Comparison of ENCODE assay signal across 7 cellular contexts in the genomic region with DNA sequence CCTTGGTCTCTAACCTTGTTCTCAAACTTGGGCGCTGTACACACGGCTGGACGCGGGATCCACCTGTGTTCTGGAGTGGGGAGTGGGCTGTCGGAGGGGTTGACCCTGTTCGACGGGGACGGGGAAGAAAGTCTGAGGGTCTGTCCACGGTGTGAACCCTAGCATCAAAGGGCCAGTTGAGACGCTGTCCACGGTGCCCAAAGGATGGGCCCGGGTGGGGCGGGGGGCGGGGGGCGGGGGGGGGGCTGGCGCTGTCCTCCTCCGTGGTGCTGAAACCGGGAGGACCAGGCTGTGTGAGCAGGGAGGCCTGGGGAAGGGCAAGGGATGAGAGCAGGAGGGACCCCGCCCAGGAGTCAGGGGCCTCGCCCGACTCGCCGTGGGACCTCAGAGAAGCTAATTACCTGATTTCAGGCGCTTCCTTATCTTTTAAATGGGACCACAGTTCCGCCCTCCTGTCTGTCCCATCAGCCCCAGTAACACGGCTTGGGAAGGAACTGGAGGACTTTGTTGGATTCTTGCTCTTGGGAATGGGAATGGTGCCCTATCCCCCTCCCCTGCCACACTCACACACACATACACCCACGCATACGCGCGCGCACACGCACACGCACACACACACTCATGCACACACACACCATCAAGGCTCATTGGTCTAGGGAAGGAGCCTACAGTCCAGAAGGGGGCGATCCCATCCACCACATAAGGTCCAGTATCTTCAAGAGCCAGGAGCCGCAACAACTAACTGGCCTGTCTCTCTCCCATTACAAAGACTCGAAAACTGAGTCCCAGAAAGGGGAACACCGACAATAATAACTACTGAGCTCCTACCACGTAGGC. TPM values are rescaled to one million over a fixed set of nuclear protein-coding genes. Genes with fewer than 3 reads are reported as not detected.
DNase-seq lines count a peak whose midpoint lies in the region; ATAC-seq, FAIRE-seq and TF ChIP-seq lines count a peak whose summit lies in the region.

No MANE protein-coding gene starts in this region.

- no peak for ATAC-seq in HG02588 (IDR thresholded peaks at IDR 0.05; ENCODE audit: unreplicated experiment)
- no peak for ATAC-seq in GM19455 (IDR thresholded peaks at IDR 0.05; ENCODE audit: unreplicated experiment)

- no peak overlapping the region for H3K27ac ChIP-seq in Peyer's patch

- TF ChIP-seq POLR2A in Peyer's patch (IDR thresholded peaks at IDR 0.05): no peak

- peaks cover 0 to 12% of the 10 kb centered on the region in 2 donors for H3K27me3 ChIP-seq in Peyer's patch

- H3K9me3 ChIP-seq in Peyer's patch: no peaks in the 10 kb centered on the region

- TF ChIP-seq CTCF in Peyer's patch (IDR thresholded peaks at IDR 0.05) (peak in 4 of 6 experiments; percentile 15 to 42 (median 28)), epithelial cell of proximal tubule (conservative IDR thresholded peaks at IDR 0.05; ENCODE audit: low read depth, low read length) (peak; percentile 79)

- H3K4me1 ChIP-seq in Peyer's patch: peaks cover 0 to 16% (median 6%) of the 10 kb centered on the region in 4 donors

- DNase-seq in ELF-1 (ENCODE audit: low read depth, low spot score) (peak; percentile 75), HTR-8/SVneo (ENCODE audit: insufficient read length, low spot score) (peak; percentile 82), Peyer's patch (peak in 2 of 3 donors; percentile 32 to 69), epithelial cell of proximal tubule (ENCODE audit: low read depth) (peak; percentile 40), mucosa of gallbladder (ENCODE audit: low spot score) (peak; percentile 59)

- FAIRE-seq in HTR-8/SVneo (lab: Jason Lieb, UNC): peak; percentile 94

- H3K4me3 ChIP-seq in Peyer's patch: no peak overlapping the region
- H3K4me3 ChIP-seq in epithelial cell of proximal tubule (ENCODE audit: low read depth, low read length): peak overlapping the region; percentile 66

- no peaks in the 10 kb centered on the region for H3K36me3 ChIP-seq in Peyer's patch

RNA-seq across cellular contexts. Expression of a gene that starts 1.0 kb away (rescaled TPM):
- 1 to 10 TPM in 1 of 4 donors, under 1 TPM in 2, not detected in 1; 0.57 to 3.7 (median 0.80) TPM for total RNA-seq in Peyer's patch
- 2.8 and 4.5 TPM in 2 replicates for total RNA-seq in epithelial cell of proximal tubule
- 95.0 TPM for total RNA-seq in mucosa of gallbladder

Comparison
In these comparisons a context has a peak if more than half of its experiments do, and no peak if none do; other contexts are left out.
1. RNA of a gene that starts 1.0 kb away (total RNA-seq): 95.0 TPM in mucosa of gallbladder (single experiment); 2.8 to 4.5 TPM in epithelial cell of proximal tubule and 0.57 to 3.7 TPM in Peyer's patch; every median in the first group is over 10 times any median in the second.
2. Peak in every context shown above with its lines, with median percentiles within 50 percentile points of each other: DNase-seq.